Comparison of ENCODE assay signal across 22 cellular contexts in genomic region chr16:70156207-70156978, GRCh38. TPM values are rescaled to one million over a fixed set of nuclear protein-coding genes. Genes with fewer than 3 reads are reported as not detected.
DNase-seq lines count a peak whose midpoint lies in the region; ATAC-seq and TF ChIP-seq lines count a peak whose summit lies in the region.
"Had no signal": no experiment of that assay in that cellular context is flagged by ENCODE, and none has a peak within 500 bp of the region (broad histone marks: within the 10 kb centered on the region; RNA-seq: fewer than 3 reads in every experiment).

No MANE protein-coding gene starts in this region.

- no peak overlapping the region; the same call in 2 of the 3 replicates for H3K4me3 Mint-ChIP-seq in GM23338
- H3K4me3 Mint-ChIP-seq: activated B cell treated with CpG ODN at 0.5 μM for 24 hours; activated CD4-positive, alpha-beta memory T cell treated with anti-CD3 and anti-CD28 coated beads, Interleukin-2, amount 10 ng/mL, durations not matched to agents 7 days and 5 days; immature natural killer cell had no signal

- ATAC-seq in activated naive CD4-positive, alpha-beta T cell treated with anti-CD3 and anti-CD28 coated beads, Interleukin-2, amount 50 U/mL, for 72 hours: no peak
- ATAC-seq in GM23338: peak; percentile 20; the same call in 1 of the 3 replicates

- H3K27ac ChIP-seq in GM23338 (ENCODE audit: low read depth): peak overlapping the region; percentile 64
- H3K27ac ChIP-seq in spleen: no peak overlapping the region
- H3K27ac ChIP-seq: brain microvascular endothelial cell, colonic mucosa, right atrium auricular region, SK-N-MC, suprapubic skin had no signal

- H3K4me3 ChIP-seq in GM23338 (no peak overlapping the region), spleen (no peak overlapping the region)
- H3K4me3 ChIP-seq: colonic mucosa, right atrium auricular region, SK-N-MC, suprapubic skin had no signal

- H4K20me1 ChIP-seq in GM23338 (replicated peaks; ENCODE audit: insufficient read depth): peaks cover 49% of the 10 kb centered on the region

- no peaks in the 10 kb centered on the region for H3K4me1 ChIP-seq in GM23338 (ENCODE audit: insufficient read depth)
- no peaks in the 10 kb centered on the region for H3K4me1 ChIP-seq in spleen
- H3K4me1 ChIP-seq: colonic mucosa, right atrium auricular region, suprapubic skin had no signal

- H3F3A ChIP-seq in GM23338 (replicated peaks; ENCODE audit: low read depth): peaks cover 26% of the 10 kb centered on the region

- no peak for DNase-seq in activated naive CD4-positive, alpha-beta T cell treated with anti-CD3 and anti-CD28 coated beads, Interleukin-2, amount 50 U/mL, for 72 hours (ENCODE audit: low spot score in 2 of 2)
- no peak for DNase-seq in activated naive CD4-positive, alpha-beta T cell (lab: John Stamatoyannopoulos, UW)
- DNase-seq in GM23338 (ENCODE audit: low spot score): no peak
- DNase-seq in head of caudate nucleus: peak in 26 of 42 donors; percentile 23 to 84 (median 56)
- DNase-seq in spleen: peak; percentile 63
- DNase-seq in NCI-H510A (lab: John Stamatoyannopoulos, UW): no peak
- DNase-seq in stimulated activated CD4-positive, alpha-beta T cell treated with anti-CD3 and anti-CD28 coated beads, Interleukin-4, amount 100 ng/mL, for 4 hours: no peak
- no peak for DNase-seq in NCI-H1417 treated with DMSO at 0.1 percent for 48 hours (lab: John Stamatoyannopoulos, UW)
- DNase-seq: activated B cell treated with CpG ODN at 0.5 μM for 24 hours; activated CD4-positive, alpha-beta memory T cell treated with anti-CD3 and anti-CD28 coated beads, Interleukin-2, amount 10 ng/mL, durations not matched to agents 7 days and 5 days; brain microvascular endothelial cell; glutamatergic neuron; HCEC 1CT; immature natural killer cell; NCI-H1436; NCI-H524; T-helper 9 cell had no signal

- H3K27me3 ChIP-seq in GM23338 (ENCODE audit: insufficient read depth) (no peaks in the 10 kb centered on the region), spleen (replicated peaks in 1 of 7) (no peaks in the 10 kb centered on the region)
- H3K27me3 ChIP-seq: brain microvascular endothelial cell, colonic mucosa, right atrium auricular region, suprapubic skin had no signal

- H3K4me1 Mint-ChIP-seq in GM23338: no peaks in the 10 kb centered on the region
- H3K4me1 Mint-ChIP-seq: activated B cell treated with CpG ODN at 0.5 μM for 24 hours had no signal

- H2AFZ ChIP-seq in GM23338: no peak overlapping the region

- no peak for TF ChIP-seq POLR2A in spleen (IDR thresholded peaks at IDR 0.05)

- H3K9me2 ChIP-seq in GM23338 (ENCODE audit: insufficient read depth): no peaks in the 10 kb centered on the region

- H3K36me3 Mint-ChIP-seq in activated naive CD4-positive, alpha-beta T cell treated with anti-CD3 and anti-CD28 coated beads, Interleukin-2, amount 50 U/mL, for 72 hours: peaks cover 4 to 18% of the 10 kb centered on the region in 2 donors
- H3K36me3 Mint-ChIP-seq in GM23338 (ENCODE audit: low read depth): peaks cover 35% of the 10 kb centered on the region

- intact Hi-C loops in head of caudate nucleus (cut with DNase I) (no loop called here), spleen (cut with DNase I; ENCODE audit: low total_unique reads) (no loop called here)

- H3K9me3 Mint-ChIP-seq in activated naive CD4-positive, alpha-beta T cell treated with anti-CD3 and anti-CD28 coated beads, Interleukin-2, amount 50 U/mL, for 72 hours: no peaks in the 10 kb centered on the region
- H3K9me3 Mint-ChIP-seq in GM23338: no peaks in the 10 kb centered on the region
- H3K9me3 Mint-ChIP-seq: activated B cell treated with CpG ODN at 0.5 μM for 24 hours; activated CD4-positive, alpha-beta memory T cell treated with anti-CD3 and anti-CD28 coated beads, Interleukin-2, amount 10 ng/mL, durations not matched to agents 7 days and 5 days; immature natural killer cell had no signal

- no peak for TF ChIP-seq CTCF in GM23338 (conservative IDR thresholded peaks at IDR 0.05; ENCODE audit: low read depth in 2 of 2)
- TF ChIP-seq CTCF in spleen (IDR thresholded peaks at IDR 0.05 in 8 of 11, conservative IDR thresholded peaks at IDR 0.05 in 3 of 11): no peak

- H3K36me3 ChIP-seq in GM23338 (ENCODE audit: insufficient read depth) (peaks cover 68% of the 10 kb centered on the region), spleen (peaks cover 51 to 100% (median 100%) of the 10 kb centered on the region in 6 donors)

- no peaks in the 10 kb centered on the region for H3K27me3 Mint-ChIP-seq in GM23338 (ENCODE audit: insufficient read depth, low read depth, poor library complexity)
- H3K27me3 Mint-ChIP-seq: activated B cell treated with CpG ODN at 0.5 μM for 24 hours; activated CD4-positive, alpha-beta memory T cell treated with anti-CD3 and anti-CD28 coated beads, Interleukin-2, amount 10 ng/mL, durations not matched to agents 7 days and 5 days had no signal

- peak overlapping the region; percentile 17 to 70 for H3K27ac Mint-ChIP-seq in activated naive CD4-positive, alpha-beta T cell treated with anti-CD3 and anti-CD28 coated beads, Interleukin-2, amount 50 U/mL, for 72 hours
- peak overlapping the region; percentile 80 for H3K27ac Mint-ChIP-seq in GM23338
- H3K27ac Mint-ChIP-seq: activated B cell treated with CpG ODN at 0.5 μM for 24 hours; activated CD4-positive, alpha-beta memory T cell treated with anti-CD3 and anti-CD28 coated beads, Interleukin-2, amount 10 ng/mL, durations not matched to agents 7 days and 5 days had no signal

- no peaks in the 10 kb centered on the region for H3K79me2 ChIP-seq in GM23338 (replicated peaks; ENCODE audit: insufficient read depth)

- no peaks in the 10 kb centered on the region for H3K9me3 ChIP-seq in spleen
- H3K9me3 ChIP-seq: colonic mucosa, right atrium auricular region, suprapubic skin had no signal

- H3K4me2 ChIP-seq in GM23338: no peak overlapping the region

- 89 to 92% (median 91%) methylated on average over 29 of the region's 29 CpGs for WGBS in spleen, 5 donors

TF ChIP-seq in GM23338, 12 proteins besides CTCF, POLR2A, EP300 and RAD21 (continues in another document):
- TF ChIP-seq REST (IDR thresholded peaks at IDR 0.05; ENCODE audit: unreplicated experiment): no peak
- no peak for TF ChIP-seq EZH2 (IDR thresholded peaks at IDR 0.05; ENCODE audit: low read depth, unreplicated experiment)
- TF ChIP-seq STAT1 (IDR thresholded peaks at IDR 0.05; ENCODE audit: unreplicated experiment): no peak
- TF ChIP-seq EZH2phosphoT487 (IDR thresholded peaks at IDR 0.05; ENCODE audit: unreplicated experiment): no peak
- TF ChIP-seq POLR2AphosphoS5 (IDR thresholded peaks at IDR 0.05; ENCODE audit: low read depth): no peak
- no peak for TF ChIP-seq ZNF331 (CRISPR knock-in tag; IDR thresholded peaks at IDR 0.05; ENCODE audit: low read depth)
- TF ChIP-seq JUNB (IDR thresholded peaks at IDR 0.05; ENCODE audit: unreplicated experiment): no peak
- no peak for TF ChIP-seq CREB1 (CRISPR knock-in tag; IDR thresholded peaks at IDR 0.05; ENCODE audit: low read depth)
- no peak for TF ChIP-seq ZNF114 (CRISPR knock-in tag; IDR thresholded peaks at IDR 0.05)

RNA-seq across cellular contexts. Expression of gene CLEC18C, which starts 17.2 kb away (rescaled TPM):
- not detected for total RNA-seq in activated naive CD4-positive, alpha-beta T cell treated with anti-CD3 and anti-CD28 coated beads, Interleukin-2, amount 50 U/mL, for 72 hours
- total RNA-seq in GM23338 (2014; rRNA removed; shearing (Covaris generic)): not detected in 2 replicates
- polyA plus RNA-seq in GM23338 (2016; fragmentation: Nextera tagmentation; extraction: Ambion mirVana): 0.06 and 0.16 TPM in 2 replicates
- total RNA-seq in spleen: 1 to 10 TPM in 1 of 7 donors, under 1 TPM in 4, not detected in 2; 0.28 to 1.2 (median 0.60) TPM
- under 1 TPM; 0.09 to 0.42 (median 0.11) TPM for polyA plus RNA-seq in spleen
- total RNA-seq: M059J, right atrium auricular region, suprapubic skin had no signal
- polyA plus RNA-seq: immature natural killer cell had no signal

RNA-seq across cellular contexts. Expression of gene PDPR, which starts 42.3 kb away (rescaled TPM):
- 10 to 100 TPM; 32.7 to 34.3 TPM for total RNA-seq in activated naive CD4-positive, alpha-beta T cell treated with anti-CD3 and anti-CD28 coated beads, Interleukin-2, amount 50 U/mL, for 72 hours
- 35.7 and 38.2 TPM in 2 replicates for total RNA-seq in GM23338 (2014; rRNA removed; shearing (Covaris generic))
- polyA plus RNA-seq in GM23338 (2016; fragmentation: Nextera tagmentation; extraction: Ambion mirVana) (7.8 and 8.3 TPM in 2 replicates), spleen (1 to 10 TPM; 4.6 to 9.4 (median 6.4) TPM)
- total RNA-seq in spleen: 10 to 100 TPM; 25.3 to 48.4 (median 33.5) TPM

Comparison
In these comparisons a context has a peak if more than half of its experiments do, and no peak if none do; other contexts are left out.
1. DNase-seq: peak in head of caudate nucleus (26 of 42) and spleen (single experiment); none in activated naive CD4-positive, alpha-beta T cell treated with anti-CD3 and anti-CD28 coated beads, Interleukin-2, amount 50 U/mL, for 72 hours (0 of 2), activated naive CD4-positive, alpha-beta T cell (0 of 4), GM23338 (single experiment), NCI-H510A (single experiment), stimulated activated CD4-positive, alpha-beta T cell treated with anti-CD3 and anti-CD28 coated beads, Interleukin-4, amount 100 ng/mL, for 4 hours (0 of 2) and NCI-H1417 treated with DMSO at 0.1 percent for 48 hours (single experiment).